ENCODE assay signal across 32 cellular contexts in genomic region chr12:89497467-89497866, GRCh38. TPM values are rescaled to one million over a fixed set of nuclear protein-coding genes. Genes with fewer than 3 reads are reported as not detected.
DNase-seq lines count a peak whose midpoint lies in the region; ATAC-seq and TF ChIP-seq lines count a peak whose summit lies in the region.
"Had no signal": no experiment of that assay in that cellular context is flagged by ENCODE, and none has a peak within 500 bp of the region (broad histone marks: within the 10 kb centered on the region; RNA-seq: fewer than 3 reads in every experiment).

No MANE protein-coding gene starts in this region.

- H3K9me3 ChIP-seq in left ventricle myocardium inferior (replicated peaks) (no peaks in the 10 kb centered on the region), mesenchymal stem cell (ENCODE audit: control insufficient read depth, low read length) (no peaks in the 10 kb centered on the region)
- H3K9me3 ChIP-seq: breast epithelium, HAP-1, pancreas, sigmoid colon, SJCRH30, upper lobe of right lung had no signal

- no peak for TF ChIP-seq CTCF in left ventricle myocardium inferior (IDR thresholded peaks at IDR 0.05; ENCODE audit: borderline replicate concordance)

- no peak overlapping the region for H3K4me3 ChIP-seq in left ventricle myocardium inferior
- no peak overlapping the region for H3K4me3 ChIP-seq in mesenchymal stem cell (ENCODE audit: insufficient read depth in 1 of 2, low read depth in 1 of 2, low read length in 2 of 2)
- H3K4me3 ChIP-seq: breast epithelium, HAP-1, pancreas, sigmoid colon, SJCRH30, upper lobe of right lung had no signal

- H3K4me1 ChIP-seq in left ventricle myocardium inferior (no peaks in the 10 kb centered on the region), mesenchymal stem cell (ENCODE audit: control insufficient read depth, insufficient read depth, low read depth, low read length) (peaks cover 3% of the 10 kb centered on the region)
- H3K4me1 ChIP-seq: breast epithelium, HAP-1, pancreas, sigmoid colon, SJCRH30, upper lobe of right lung had no signal

- peak overlapping the region; percentile 54 for H3K4me2 ChIP-seq in mesenchymal stem cell (ENCODE audit: low read length, poor library complexity, severe bottlenecking)

- no peak overlapping the region for H2AFZ ChIP-seq in mesenchymal stem cell (ENCODE audit: low read depth, low read length)

- peak overlapping the region; percentile 53 for H3K27ac ChIP-seq in left ventricle myocardium inferior (replicated peaks)
- H3K27ac ChIP-seq in mesenchymal stem cell (ENCODE audit: low read length, poor library complexity, severe bottlenecking), result peak overlapping the region; percentile 91
- H3K27ac ChIP-seq: breast epithelium, sigmoid colon, SJCRH30, upper lobe of right lung had no signal

- H2BK15ac ChIP-seq in mesenchymal stem cell (ENCODE audit: low read depth, poor library complexity, severe bottlenecking), result no peak overlapping the region

- intact Hi-C loops in Right ventricle myocardium inferior (cut with DNase I), result no loop called here
- intact Hi-C loops in cardiac septum (cut with DNase I), result no loop called here
- intact Hi-C loops in left ventricle myocardium inferior (cut with micrococcal nuclease), result no loop called here

- no peak overlapping the region for H3K4ac ChIP-seq in mesenchymal stem cell (ENCODE audit: low read depth in 1 of 2, low read length in 2 of 2)

- H2BK12ac ChIP-seq in mesenchymal stem cell (ENCODE audit: low read length in 2 of 2), result no peak overlapping the region

- WGBS in mesenchymal stem cell, result 81% methylated on average over 4 of the region's 4 CpGs

- DNase-seq in Right ventricle myocardium inferior (ENCODE audit: missing footprints), result no peak
- no peak for DNase-seq in cardiac septum (ENCODE audit: low spot score)
- no peak for DNase-seq in left ventricle myocardium inferior
- peak; percentile 31 for DNase-seq in mesenchymal stem cell
- no peak for DNase-seq in T-helper 9 cell
- DNase-seq in ecto neural progenitor cell (ENCODE audit: low spot score), result no peak
- no peak for DNase-seq in D341Med (ENCODE audit: low spot score)
- DNase-seq: 8988T; activated CD4-positive, alpha-beta T cell treated with anti-CD3 and anti-CD28 coated beads, Interleukin-2, amount 10 ng/mL, durations not matched to agents 24 days and 14 days; activated CD8-positive, alpha-beta memory T cell treated with anti-CD3 and anti-CD28 coated beads for 24 hours; activated naive CD4-positive, alpha-beta T cell treated with anti-CD3 and anti-CD28 coated beads, Interleukin-2, amount 50 U/mL, for 16 hours; activated T-cell treated with anti-CD3 and anti-CD28 coated beads for 4 hours; amygdala; C1 segment of cervical spinal cord; effector memory CD4-positive, alpha-beta T cell; erythroblast; head of caudate nucleus; Karpas-422; kidney; mammary epithelial cell; NCI-H1436; NCI-H2107; NCI-H446 treated with DMSO at 0.1 percent for 48 hours; pancreas; sigmoid colon; SJCRH30; stimulated activated CD4-positive, alpha-beta T cell treated with anti-CD3 and anti-CD28 coated beads, Interleukin-4, amount 100 ng/mL, for 4 hours; substantia nigra; upper lobe of right lung had no signal

- H2BK120ac ChIP-seq in mesenchymal stem cell (ENCODE audit: low read depth, low read length), result no peak overlapping the region

- no peak overlapping the region for H4K91ac ChIP-seq in mesenchymal stem cell (ENCODE audit: low read length)

- H3K36me3 ChIP-seq in left ventricle myocardium inferior (no peaks in the 10 kb centered on the region), mesenchymal stem cell (ENCODE audit: control insufficient read depth in 1 of 2, insufficient read depth in 2 of 2, low read depth in 1 of 2, low read length in 2 of 2) (no peaks in the 10 kb centered on the region)
- H3K36me3 ChIP-seq: breast epithelium, HAP-1, pancreas, sigmoid colon, SJCRH30, upper lobe of right lung had no signal

- H3K79me1 ChIP-seq in mesenchymal stem cell (replicated peaks; ENCODE audit: low read length, poor library complexity, severe bottlenecking), result peaks cover 13% of the 10 kb centered on the region

- no peak overlapping the region for H3K18ac ChIP-seq in mesenchymal stem cell (ENCODE audit: low read depth in 1 of 2, low read length in 2 of 2)

- H4K8ac ChIP-seq in mesenchymal stem cell (ENCODE audit: low read length), result no peak overlapping the region

- H3K9ac ChIP-seq in mesenchymal stem cell (ENCODE audit: low read length), result no peak overlapping the region

- no peak overlapping the region for H3K23ac ChIP-seq in mesenchymal stem cell (ENCODE audit: low read length in 2 of 2)

- no peak overlapping the region for H2BK5ac ChIP-seq in mesenchymal stem cell (ENCODE audit: low read depth, low read length, poor library complexity, severe bottlenecking)

- no peaks in the 10 kb centered on the region for H3K27me3 ChIP-seq in left ventricle myocardium inferior (ENCODE audit: low read depth)
- no peaks in the 10 kb centered on the region for H3K27me3 ChIP-seq in mesenchymal stem cell (ENCODE audit: control insufficient read depth in 1 of 2, insufficient read depth in 1 of 2, low read length in 2 of 2)
- H3K27me3 ChIP-seq: breast epithelium, pancreas, sigmoid colon, SJCRH30, upper lobe of right lung had no signal

- H3K14ac ChIP-seq in mesenchymal stem cell (ENCODE audit: low read length in 2 of 2), result no peak overlapping the region

- ATAC-seq in Right ventricle myocardium inferior, result peak; percentile 66
- ATAC-seq in GM21360 (IDR thresholded peaks at IDR 0.05; ENCODE audit: unreplicated experiment), result no peak
- ATAC-seq: upper lobe of right lung had no signal

- H2AK5ac ChIP-seq in mesenchymal stem cell (ENCODE audit: low read length, severe bottlenecking), result no peak overlapping the region

RNA-seq across cellular contexts. Expression of gene GALNT4, which starts 27.1 kb away (rescaled TPM):
- 2.3 TPM for total RNA-seq in Right ventricle myocardium inferior
- 2.0 TPM for total RNA-seq in cardiac septum
- 2.1 TPM for total RNA-seq in left ventricle myocardium inferior
- 4.8 TPM for polyA plus RNA-seq in mesenchymal stem cell (2013, experiment 1 of 2)
- 4.8 TPM for polyA plus RNA-seq in mesenchymal stem cell (2013, experiment 2 of 2)

RNA-seq across cellular contexts. Expression of gene POC1B, which starts 28.4 kb away (rescaled TPM):
- 6.7 TPM for total RNA-seq in Right ventricle myocardium inferior
- 7.9 TPM for total RNA-seq in cardiac septum
- 8.6 TPM for total RNA-seq in left ventricle myocardium inferior
- 6.7 TPM for polyA plus RNA-seq in mesenchymal stem cell (2013, experiment 1 of 2)
- 6.9 TPM for polyA plus RNA-seq in mesenchymal stem cell (2013, experiment 2 of 2)
